13 cellular contexts compared by ENCODE assay signal in genomic region chr17:17551361-17551760, GRCh38. TPM values are rescaled to one million over a fixed set of nuclear protein-coding genes. Genes with fewer than 3 reads are reported as not detected.
A peak's percentile ranks its signal among the peaks of the same experiment; 100 is the strongest.
DNase-seq lines count a peak whose midpoint lies in the region; TF ChIP-seq lines count a peak whose summit lies in the region.
"Had no signal": no experiment of that assay in that cellular context is flagged by ENCODE, and none has a peak within 500 bp of the region (broad histone marks: within the 10 kb centered on the region; RNA-seq: fewer than 3 reads in every experiment).

No MANE protein-coding gene starts in this region.

- no peak overlapping the region for H3K4me3 ChIP-seq in suprapubic skin

- DNase-seq in NCI-H1694 treated with DMSO at 0.1 percent for 48 hours (lab: John Stamatoyannopoulos, UW) (peak; percentile 14), iPS-NIHi11 (ENCODE audit: low spot score) (peak; percentile 58), suprapubic skin (ENCODE audit: low spot score in 2 of 2) (no peak), globus pallidus (ENCODE audit: low spot score) (no peak), hepatic stellate cell (ENCODE audit: low spot score) (no peak), SHP77 treated with DMSO at 0.1 percent for 48 hours (lab: John Stamatoyannopoulos, UW) (no peak)
- DNase-seq: activated B cell treated with CpG ODN at 0.5 μM for 24 hours; activated CD8-positive, alpha-beta memory T cell treated with anti-CD3 and anti-CD28 coated beads, Interleukin-2, amount 50 U/mL, for 4 hours; CD4-positive, alpha-beta T cell; immature natural killer cell; NCI-H1092 treated with DMSO at 0.1 percent for 48 hours had no signal

- peaks cover 37% of the 10 kb centered on the region for H3K4me1 Mint-ChIP-seq in brain
- H3K4me1 Mint-ChIP-seq: activated naive CD4-positive, alpha-beta T cell treated with anti-CD3 and anti-CD28 coated beads, Interleukin-2, amount 50 U/mL, for 24 hours; immature natural killer cell had no signal

- H3K9me3 Mint-ChIP-seq in brain = peaks cover 0 to 2% (median 0%) of the 10 kb centered on the region in 5 experiments
- H3K9me3 Mint-ChIP-seq: activated B cell treated with CpG ODN at 0.5 μM for 24 hours; activated naive CD4-positive, alpha-beta T cell treated with anti-CD3 and anti-CD28 coated beads, Interleukin-2, amount 50 U/mL, for 24 hours; CD4-positive, alpha-beta T cell; immature natural killer cell had no signal

- TF ChIP-seq POLR2A in suprapubic skin (IDR thresholded peaks at IDR 0.05) = no peak

- H3K27me3 Mint-ChIP-seq in brain = no peaks in the 10 kb centered on the region
- H3K27me3 Mint-ChIP-seq: activated B cell treated with CpG ODN at 0.5 μM for 24 hours; activated naive CD4-positive, alpha-beta T cell treated with anti-CD3 and anti-CD28 coated beads, Interleukin-2, amount 50 U/mL, for 24 hours; CD4-positive, alpha-beta T cell had no signal

- no peaks in the 10 kb centered on the region for H3K36me3 Mint-ChIP-seq in brain
- H3K36me3 Mint-ChIP-seq: activated naive CD4-positive, alpha-beta T cell treated with anti-CD3 and anti-CD28 coated beads, Interleukin-2, amount 50 U/mL, for 24 hours; immature natural killer cell had no signal

- WGBS in suprapubic skin = 42% methylated on average over 10 of the region's 11 CpGs

- no peak for TF ChIP-seq CTCF in brain (conservative IDR thresholded peaks at IDR 0.05)
- no peak for TF ChIP-seq CTCF in suprapubic skin (IDR thresholded peaks at IDR 0.05)

- H3K27ac ChIP-seq in suprapubic skin = peak overlapping the region; percentile 29

- TF ChIP-seq EP300 in suprapubic skin (IDR thresholded peaks at IDR 0.05) = no peak

- H3K36me3 ChIP-seq in suprapubic skin = no peaks in the 10 kb centered on the region

- peak overlapping the region in 1 of 5 experiments; percentile 12 for H3K4me3 Mint-ChIP-seq in brain
- H3K4me3 Mint-ChIP-seq: activated B cell treated with CpG ODN at 0.5 μM for 24 hours; activated naive CD4-positive, alpha-beta T cell treated with anti-CD3 and anti-CD28 coated beads, Interleukin-2, amount 50 U/mL, for 24 hours; CD4-positive, alpha-beta T cell; immature natural killer cell had no signal

- no peaks in the 10 kb centered on the region for H3K27me3 ChIP-seq in suprapubic skin

- H3K4me1 ChIP-seq in suprapubic skin = peaks cover 11% of the 10 kb centered on the region

- peak overlapping the region in 4 of 5 experiments; percentile 36 to 95 (median 74) for H3K27ac Mint-ChIP-seq in brain
- H3K27ac Mint-ChIP-seq: activated B cell treated with CpG ODN at 0.5 μM for 24 hours; activated naive CD4-positive, alpha-beta T cell treated with anti-CD3 and anti-CD28 coated beads, Interleukin-2, amount 50 U/mL, for 24 hours; CD4-positive, alpha-beta T cell; immature natural killer cell had no signal

- no peaks in the 10 kb centered on the region for H3K9me3 ChIP-seq in suprapubic skin

RNA-seq across cellular contexts. Expression of gene PEMT, which starts 40.1 kb away (rescaled TPM):
- 88.1 TPM for polyA plus RNA-seq in brain (ENCODE audit: insufficient read depth, low read depth, low replicate concordance)
- 10 to 100 TPM; 25.7 to 60.6 (median 50.0) TPM for total RNA-seq in suprapubic skin

RNA-seq across cellular contexts. Expression of gene RASD1, which starts 55.2 kb away (rescaled TPM):
- 79.5 TPM for polyA plus RNA-seq in brain (ENCODE audit: insufficient read depth, low read depth, low replicate concordance)
- total RNA-seq in suprapubic skin = 10 to 100 TPM; 11.7 to 31.1 (median 21.5) TPM

Comparison
In these comparisons a context has a peak if more than half of its experiments do, and no peak if none do; other contexts are left out.
1. DNase-seq: peak in NCI-H1694 treated with DMSO at 0.1 percent for 48 hours (single experiment) and iPS-NIHi11 (single experiment); none in suprapubic skin (0 of 2), globus pallidus (single experiment), hepatic stellate cell (single experiment) and SHP77 treated with DMSO at 0.1 percent for 48 hours (single experiment).